ENCODE assay signal across 2 cellular contexts in genomic region chr2:206257345-206257744, GRCh38.
TF ChIP-seq lines count a peak whose summit lies in the region.

No MANE protein-coding gene starts in this region.

TF ChIP-seq in IMR-90, 13 proteins besides CTCF, POLR2A, EP300 and RAD21:
- TF ChIP-seq NFE2L2 (IDR thresholded peaks at IDR 0.05; ENCODE audit: low read depth, low read length) (no peak), RCOR1 (IDR thresholded peaks at IDR 0.05; ENCODE audit: insufficient replicate concordance, low read length) (no peak), MAZ (IDR thresholded peaks at IDR 0.05; ENCODE audit: borderline replicate concordance, low read depth, low read length) (no peak), RFX5 (IDR thresholded peaks at IDR 0.05; ENCODE audit: low read depth, low read length) (no peak), CHD1 (IDR thresholded peaks at IDR 0.05; ENCODE audit: low read depth, low read length) (no peak), ELK1 (IDR thresholded peaks at IDR 0.05; ENCODE audit: borderline replicate concordance, low read depth, low read length) (no peak)

TF ChIP-seq in SK-N-SH, 30 proteins besides CTCF, POLR2A, EP300 and RAD21:
- TF ChIP-seq GABPA (IDR thresholded peaks at IDR 0.05; ENCODE audit: low read depth) (no peak), TAF1 (IDR thresholded peaks at IDR 0.05; ENCODE audit: borderline replicate concordance, low read depth, low read length) (no peak), RCOR1 (IDR thresholded peaks at IDR 0.05; ENCODE audit: low read length) (no peak)
